1 cellular context compared by ENCODE assay signal in the genomic region with DNA sequence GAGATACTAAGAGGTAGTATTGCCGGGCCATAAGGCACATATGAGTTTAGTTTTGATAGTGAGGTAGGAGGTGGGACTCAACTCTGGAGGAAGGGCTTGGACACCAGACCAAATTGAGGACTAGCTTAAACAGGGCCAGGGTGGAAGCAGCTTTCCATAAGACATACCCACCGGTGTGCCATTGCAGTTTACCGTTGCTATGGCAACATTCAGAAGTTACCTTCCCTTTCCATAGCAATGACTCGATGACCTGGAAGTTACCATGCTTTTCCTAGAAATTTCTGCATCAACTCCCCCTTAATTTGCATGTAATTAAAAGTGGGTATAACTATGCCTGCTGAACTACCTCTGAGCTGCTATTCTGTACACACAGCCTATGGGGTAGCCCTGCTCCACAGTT.
A peak's percentile ranks its signal among the peaks of the same experiment; 100 is the strongest.
TF ChIP-seq lines count a peak whose summit lies in the region.

No MANE protein-coding gene starts in this region.

TF ChIP-seq in K562, 482 proteins besides CTCF, POLR2A, EP300 and RAD21:
- no peak for TF ChIP-seq PHF20 (IDR thresholded peaks at IDR 0.05; ENCODE audit: partially characterized antibody)
- TF ChIP-seq ZNF75A (CRISPR knock-in tag; IDR thresholded peaks at IDR 0.05), result no peak
- peak; percentile 87 for TF ChIP-seq RFX1 (IDR thresholded peaks at IDR 0.05)
- no peak for TF ChIP-seq CHD1 (IDR thresholded peaks at IDR 0.05; ENCODE audit: low read length)
- TF ChIP-seq SMAD2 (IDR thresholded peaks at IDR 0.05; ENCODE audit: low read depth, low read length), result no peak
- 0 out of 4 replicates have a peak, but pooled peaks of 1 of the 2 experiments have one; percentile 17 for TF ChIP-seq NRF1 (conservative IDR thresholded peaks at IDR 0.05 in 1 of 2, IDR thresholded peaks at IDR 0.05 in 1 of 2)
- TF ChIP-seq XRCC5 (IDR thresholded peaks at IDR 0.05; ENCODE audit: low read depth, low read length), result no peak
- TF ChIP-seq ZNF57 (CRISPR knock-in tag; IDR thresholded peaks at IDR 0.05), result no peak
- TF ChIP-seq, protein P1, sequence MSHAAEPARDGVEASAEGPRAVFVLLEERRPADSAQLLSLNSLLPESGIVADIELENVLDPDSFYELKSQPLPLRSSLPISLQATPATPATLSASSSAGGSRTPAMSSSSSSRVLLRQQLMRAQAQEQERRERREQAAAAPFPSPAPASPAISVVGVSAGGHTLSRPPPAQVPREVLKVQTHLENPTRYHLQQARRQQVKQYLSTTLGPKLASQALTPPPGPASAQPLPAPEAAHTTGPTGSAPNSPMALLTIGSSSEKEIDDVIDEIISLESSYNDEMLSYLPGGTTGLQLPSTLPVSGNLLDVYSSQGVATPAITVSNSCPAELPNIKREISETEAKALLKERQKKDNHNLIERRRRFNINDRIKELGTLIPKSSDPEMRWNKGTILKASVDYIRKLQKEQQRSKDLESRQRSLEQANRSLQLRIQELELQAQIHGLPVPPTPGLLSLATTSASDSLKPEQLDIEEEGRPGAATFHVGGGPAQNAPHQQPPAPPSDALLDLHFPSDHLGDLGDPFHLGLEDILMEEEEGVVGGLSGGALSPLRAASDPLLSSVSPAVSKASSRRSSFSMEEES (CRISPR knock-in tag; IDR thresholded peaks at IDR 0.05), result no peak
- no peak for TF ChIP-seq ZNF280A (IDR thresholded peaks at IDR 0.05; ENCODE audit: low read depth, partially characterized antibody)
- no peak for TF ChIP-seq SIRT6 (IDR thresholded peaks at IDR 0.05; ENCODE audit: low read depth, low read length)
